ENCODE assay signal across 1 cellular context in the genomic region with DNA sequence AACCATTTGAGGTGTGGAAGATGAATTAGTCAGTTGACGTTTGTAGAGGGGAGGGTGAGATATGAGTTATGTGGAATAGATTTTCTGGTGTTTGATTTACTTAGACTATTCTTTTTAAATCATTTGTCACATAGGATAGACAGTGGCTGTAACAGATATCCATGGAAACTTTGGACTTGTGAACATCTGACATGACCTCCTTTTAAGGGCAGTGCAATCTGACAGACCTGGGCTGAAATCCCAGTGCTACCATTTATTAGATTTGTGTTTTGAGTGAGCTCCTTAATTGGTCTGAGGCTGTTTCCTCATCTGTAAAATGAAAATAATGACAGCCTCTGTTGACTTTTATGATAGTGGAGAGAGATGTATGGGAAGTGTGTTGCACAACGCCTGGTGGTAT.
TF ChIP-seq lines count a peak whose summit lies in the region.

No MANE protein-coding gene starts in this region.

TF ChIP-seq in HepG2, 621 proteins besides CTCF, POLR2A, EP300 and RAD21 (continued from another document and continues in another):
- TF ChIP-seq, protein P1, sequence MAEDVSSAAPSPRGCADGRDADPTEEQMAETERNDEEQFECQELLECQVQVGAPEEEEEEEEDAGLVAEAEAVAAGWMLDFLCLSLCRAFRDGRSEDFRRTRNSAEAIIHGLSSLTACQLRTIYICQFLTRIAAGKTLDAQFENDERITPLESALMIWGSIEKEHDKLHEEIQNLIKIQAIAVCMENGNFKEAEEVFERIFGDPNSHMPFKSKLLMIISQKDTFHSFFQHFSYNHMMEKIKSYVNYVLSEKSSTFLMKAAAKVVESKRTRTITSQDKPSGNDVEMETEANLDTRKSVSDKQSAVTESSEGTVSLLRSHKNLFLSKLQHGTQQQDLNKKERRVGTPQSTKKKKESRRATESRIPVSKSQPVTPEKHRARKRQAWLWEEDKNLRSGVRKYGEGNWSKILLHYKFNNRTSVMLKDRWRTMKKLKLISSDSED (CRISPR knock-in tag; IDR thresholded peaks at IDR 0.05) = no peak
- TF ChIP-seq, protein P2, sequence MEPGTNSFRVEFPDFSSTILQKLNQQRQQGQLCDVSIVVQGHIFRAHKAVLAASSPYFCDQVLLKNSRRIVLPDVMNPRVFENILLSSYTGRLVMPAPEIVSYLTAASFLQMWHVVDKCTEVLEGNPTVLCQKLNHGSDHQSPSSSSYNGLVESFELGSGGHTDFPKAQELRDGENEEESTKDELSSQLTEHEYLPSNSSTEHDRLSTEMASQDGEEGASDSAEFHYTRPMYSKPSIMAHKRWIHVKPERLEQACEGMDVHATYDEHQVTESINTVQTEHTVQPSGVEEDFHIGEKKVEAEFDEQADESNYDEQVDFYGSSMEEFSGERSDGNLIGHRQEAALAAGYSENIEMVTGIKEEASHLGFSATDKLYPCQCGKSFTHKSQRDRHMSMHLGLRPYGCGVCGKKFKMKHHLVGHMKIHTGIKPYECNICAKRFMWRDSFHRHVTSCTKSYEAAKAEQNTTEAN (CRISPR knock-in tag; conservative IDR thresholded peaks at IDR 0.05) = no peak
- TF ChIP-seq ZNF614 (CRISPR knock-in tag; IDR thresholded peaks at IDR 0.05; ENCODE audit: borderline replicate concordance) (no peak), GLI4 (CRISPR knock-in tag; IDR thresholded peaks at IDR 0.05; ENCODE audit: borderline replicate concordance) (no peak), JUNB (CRISPR knock-in tag; IDR thresholded peaks at IDR 0.05; ENCODE audit: borderline replicate concordance) (no peak), ZKSCAN8 (CRISPR knock-in tag; IDR thresholded peaks at IDR 0.05; ENCODE audit: borderline replicate concordance) (peak; percentile 73; the same call in 1 of the 2 replicates), TFAP4 (IDR thresholded peaks at IDR 0.05; ENCODE audit: borderline replicate concordance, low read depth) (no peak), ZNF605 (CRISPR knock-in tag; IDR thresholded peaks at IDR 0.05) (no peak), NCOR1 (IDR thresholded peaks at IDR 0.05; ENCODE audit: borderline replicate concordance, low read length) (peak; percentile 42; the same call in 1 of the 2 replicates), ASH2L (IDR thresholded peaks at IDR 0.05; ENCODE audit: insufficient read length, low read depth, low read length) (peak; percentile 21), BCLAF1 (IDR thresholded peaks at IDR 0.05) (no peak), LCORL (IDR thresholded peaks at IDR 0.05) (no peak), LCORL (CRISPR knock-in tag; IDR thresholded peaks at IDR 0.05) (0 out of 2 replicates have a peak, but pooled peaks have one; percentile 16), MATR3 (CRISPR knock-in tag; IDR thresholded peaks at IDR 0.05) (no peak), HCFC1 (IDR thresholded peaks at IDR 0.05; ENCODE audit: low read depth, low read length) (no peak), ATF6 (CRISPR knock-in tag; conservative IDR thresholded peaks at IDR 0.05) (no peak), ATF7-NPFF (CRISPR knock-in tag; IDR thresholded peaks at IDR 0.05; ENCODE audit: low read depth) (no peak), NR1H2 (CRISPR knock-in tag; IDR thresholded peaks at IDR 0.05; ENCODE audit: borderline replicate concordance, low read depth) (no peak), ZHX1 (CRISPR knock-in tag; IDR thresholded peaks at IDR 0.05; ENCODE audit: low read depth) (no peak), ZFP36 (IDR thresholded peaks at IDR 0.05; ENCODE audit: borderline replicate concordance, low read depth, low read length, partially characterized antibody) (no peak), NFIC (IDR thresholded peaks at IDR 0.05; ENCODE audit: low read length) (no peak), CBX2 (IDR thresholded peaks at IDR 0.05; ENCODE audit: low read depth, low read length) (no peak), CBX2 (CRISPR knock-in tag; IDR thresholded peaks at IDR 0.05; ENCODE audit: low read depth) (no peak), ZNF670 (CRISPR knock-in tag; IDR thresholded peaks at IDR 0.05; ENCODE audit: borderline replicate concordance) (no peak), KAT7 (CRISPR knock-in tag; IDR thresholded peaks at IDR 0.05; ENCODE audit: borderline replicate concordance) (no peak), HHEX (CRISPR knock-in tag; IDR thresholded peaks at IDR 0.05) (no peak), ZFP82 (CRISPR knock-in tag; IDR thresholded peaks at IDR 0.05; ENCODE audit: borderline replicate concordance) (no peak), NR3C1 (CRISPR knock-in tag; IDR thresholded peaks at IDR 0.05) (no peak), ZNF331 (CRISPR knock-in tag; IDR thresholded peaks at IDR 0.05) (no peak), REXO4 (CRISPR knock-in tag; IDR thresholded peaks at IDR 0.05; ENCODE audit: borderline replicate concordance) (no peak), ZNF460 (CRISPR knock-in tag; IDR thresholded peaks at IDR 0.05; ENCODE audit: borderline replicate concordance) (no peak), SIN3B (IDR thresholded peaks at IDR 0.05; ENCODE audit: low read length) (no peak), TGIF2 (CRISPR knock-in tag; IDR thresholded peaks at IDR 0.05) (no peak), PBX3 (CRISPR knock-in tag; IDR thresholded peaks at IDR 0.05; ENCODE audit: borderline replicate concordance) (no peak), ZNF12 (CRISPR knock-in tag; IDR thresholded peaks at IDR 0.05) (no peak), TBX3 (IDR thresholded peaks at IDR 0.05; ENCODE audit: borderline replicate concordance) (no peak), HNF4G (IDR thresholded peaks at IDR 0.05; ENCODE audit: borderline replicate concordance, low read depth, low read length) (no peak), HNF4G (CRISPR knock-in tag; IDR thresholded peaks at IDR 0.05; ENCODE audit: borderline replicate concordance, low read depth) (no peak), ETV5 (CRISPR knock-in tag; IDR thresholded peaks at IDR 0.05; ENCODE audit: borderline replicate concordance) (no peak), NFAT5 (CRISPR knock-in tag; IDR thresholded peaks at IDR 0.05) (no peak), NR2F6 (IDR thresholded peaks at IDR 0.05) (no peak), NR2F6 (CRISPR knock-in tag; IDR thresholded peaks at IDR 0.05) (0 out of 2 replicates have a peak, but pooled peaks have one; percentile 6), EZH2 (conservative IDR thresholded peaks at IDR 0.05; ENCODE audit: low read depth, low read length) (no peak)
- TF ChIP-seq, protein P3, sequence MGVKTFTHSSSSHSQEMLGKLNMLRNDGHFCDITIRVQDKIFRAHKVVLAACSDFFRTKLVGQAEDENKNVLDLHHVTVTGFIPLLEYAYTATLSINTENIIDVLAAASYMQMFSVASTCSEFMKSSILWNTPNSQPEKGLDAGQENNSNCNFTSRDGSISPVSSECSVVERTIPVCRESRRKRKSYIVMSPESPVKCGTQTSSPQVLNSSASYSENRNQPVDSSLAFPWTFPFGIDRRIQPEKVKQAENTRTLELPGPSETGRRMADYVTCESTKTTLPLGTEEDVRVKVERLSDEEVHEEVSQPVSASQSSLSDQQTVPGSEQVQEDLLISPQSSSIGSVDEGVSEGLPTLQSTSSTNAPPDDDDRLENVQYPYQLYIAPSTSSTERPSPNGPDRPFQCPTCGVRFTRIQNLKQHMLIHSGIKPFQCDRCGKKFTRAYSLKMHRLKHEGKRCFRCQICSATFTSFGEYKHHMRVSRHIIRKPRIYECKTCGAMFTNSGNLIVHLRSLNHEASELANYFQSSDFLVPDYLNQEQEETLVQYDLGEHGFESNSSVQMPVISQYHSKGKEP (CRISPR knock-in tag; IDR thresholded peaks at IDR 0.05) = no peak
